Comparison of ENCODE assay signal across 11 cellular contexts in genomic region chr12:52992699-52993557, GRCh38. TPM values are rescaled to one million over a fixed set of nuclear protein-coding genes. Genes with fewer than 3 reads are reported as not detected.
DNase-seq lines count a peak whose midpoint lies in the region; ATAC-seq lines count a peak whose summit lies in the region.
"Had no signal": no experiment of that assay in that cellular context is flagged by ENCODE, and none has a peak within 500 bp of the region (broad histone marks: within the 10 kb centered on the region; RNA-seq: fewer than 3 reads in every experiment).

No MANE protein-coding gene starts in this region.

- ATAC-seq in GM21825 (IDR thresholded peaks at IDR 0.05; ENCODE audit: unreplicated experiment): no peak
- no peak for ATAC-seq in GM18511 (IDR thresholded peaks at IDR 0.05; ENCODE audit: unreplicated experiment)
- ATAC-seq: activated T-cell treated with anti-CD3 and anti-CD28 coated beads, Interleukin-2, amount 50 U/mL, for 72 hours had no signal

- H3K27ac ChIP-seq in SK-N-MC: peak overlapping the region; percentile 35; the same call in 1 of the 2 replicates
- H3K27ac ChIP-seq: cardiac muscle cell had no signal

- H3K9me3 ChIP-seq in SK-N-MC (ENCODE audit: low read depth, low read length): no peaks in the 10 kb centered on the region

- no peak overlapping the region for H3K4me3 ChIP-seq in SK-N-MC
- H3K4me3 ChIP-seq: cardiac muscle cell had no signal

- H3K36me3 ChIP-seq in SK-N-MC (ENCODE audit: insufficient read depth, low read length): no peaks in the 10 kb centered on the region
- H3K36me3 ChIP-seq: cardiac muscle cell had no signal

- no peak overlapping the region for H3K9ac ChIP-seq in SK-N-MC (ENCODE audit: insufficient read length)

- peak; percentile 41 for DNase-seq in HCEC 1CT
- DNase-seq in SK-N-MC (ENCODE audit: low read depth, low spot score): no peak
- peak; percentile 79 for DNase-seq in foreskin melanocyte
- DNase-seq in renal cortical epithelial cell (ENCODE audit: low read depth): peak; percentile 82
- DNase-seq in DMS114 treated with DMSO at 0.1 percent for 48 hours (lab: John Stamatoyannopoulos, UW; ENCODE audit: unreplicated experiment): no peak
- DNase-seq in Ammon's horn (ENCODE audit: low spot score): no peak
- DNase-seq: activated T-cell treated with anti-CD3 and anti-CD28 coated beads, Interleukin-2, amount 50 U/mL, for 72 hours; NCI-H1417 had no signal

RNA-seq across cellular contexts. Expression of gene EIF4B, which starts 13.3 kb away (rescaled TPM):
- 1,047 and 1,149 TPM in 2 replicates for total RNA-seq in renal cortical epithelial cell

RNA-seq across cellular contexts. Expression of gene KRT18, which starts 44.0 kb away (rescaled TPM):
- total RNA-seq in renal cortical epithelial cell: 294 and 1,160 TPM in 2 replicates

RNA-seq across cellular contexts. Expression of gene TNS2, which starts 56.9 kb away (rescaled TPM):
- 1.7 and 18.3 TPM in 2 replicates for total RNA-seq in renal cortical epithelial cell

Comparison
In these comparisons a context has a peak if more than half of its experiments do, and no peak if none do; other contexts are left out.
1. DNase-seq: peak in HCEC 1CT (single experiment), foreskin melanocyte (single experiment) and renal cortical epithelial cell (single experiment); none in SK-N-MC (single experiment), DMS114 treated with DMSO at 0.1 percent for 48 hours (single experiment) and Ammon's horn (single experiment).